In the genomic region with DNA sequence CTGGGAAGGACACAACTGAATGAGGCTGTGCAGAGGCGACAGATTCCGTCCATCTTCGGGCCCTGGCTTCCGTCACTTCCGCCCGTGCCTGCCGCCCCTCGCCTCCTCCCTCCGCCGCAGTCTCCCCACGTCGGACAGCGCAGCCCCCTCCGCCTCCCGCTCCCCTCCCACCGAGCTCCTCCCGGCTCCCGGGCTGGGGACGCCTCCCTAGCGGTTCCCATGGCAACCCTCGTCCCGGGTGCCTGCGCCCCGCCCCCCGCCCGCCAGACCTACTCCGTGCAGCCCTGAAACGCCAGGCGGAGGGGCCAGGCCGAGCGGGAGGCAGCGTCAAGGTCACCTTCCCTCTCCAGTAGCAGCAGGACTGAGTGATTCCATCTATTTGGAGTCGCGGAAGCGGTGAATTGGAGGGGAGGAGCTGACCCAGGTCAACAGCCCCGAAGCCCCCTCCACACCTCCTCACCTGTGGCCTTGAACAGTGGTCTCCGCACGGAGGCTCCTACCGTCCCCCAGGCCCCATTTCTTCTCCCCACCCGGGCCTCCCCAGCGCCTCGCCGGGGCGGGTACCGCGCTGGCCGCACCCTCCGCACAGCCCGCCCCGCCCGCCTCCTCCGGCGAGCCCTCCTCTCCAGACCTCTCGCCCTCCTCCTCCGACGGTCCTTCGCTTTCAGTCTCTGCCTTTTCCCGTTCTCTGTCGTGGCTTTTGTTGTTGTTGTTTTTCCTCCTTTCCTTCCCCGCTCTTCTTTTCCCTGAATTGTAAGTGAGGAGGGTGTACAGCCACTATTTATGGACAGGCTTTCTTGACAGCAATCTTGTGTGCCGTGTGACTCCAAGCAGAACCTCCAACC, we compare ENCODE assay signal across 8 cellular contexts. TPM values are rescaled to one million over a fixed set of nuclear protein-coding genes. Genes with fewer than 3 reads are reported as not detected.
A peak's percentile ranks its signal among the peaks of the same experiment; 100 is the strongest.
DNase-seq lines count a peak whose midpoint lies in the region; ATAC-seq and TF ChIP-seq lines count a peak whose summit lies in the region.

No MANE protein-coding gene starts in this region.

- 1% methylated on average over 61 of the region's 61 CpGs for WGBS in liver

- no peaks in the 10 kb centered on the region for H3K27me3 ChIP-seq in duodenal mucosa (ENCODE audit: control insufficient read depth in 1 of 2, insufficient read depth in 2 of 2, low read length in 2 of 2)
- no peaks in the 10 kb centered on the region for H3K27me3 ChIP-seq in liver (ENCODE audit: control insufficient read depth in 4 of 4, insufficient read depth in 4 of 4, low read length in 3 of 4)

- peak; percentile 88 for DNase-seq in CMK (ENCODE audit: low read depth)
- peak; percentile 94 to 98 for DNase-seq in NCI-H526 (lab: John Stamatoyannopoulos, UW)
- DNase-seq in activated CD4-positive, alpha-beta T cell treated with anti-CD3 and anti-CD28 coated beads, Interleukin-2, amount 50 U/mL, for 4 hours: peak; percentile 23 to 29
- peak in 2 of 3 experiments; percentile 29 to 36 for DNase-seq in stimulated activated CD4-positive, alpha-beta T cell treated with anti-CD3 and anti-CD28 coated beads, TNF-alpha, amount 100 ng/mL, for 4 hours (ENCODE audit: low read depth in 3 of 3)

- peak overlapping the region; percentile 83 for H3K27ac ChIP-seq in duodenal mucosa (ENCODE audit: low read depth, low read length)
- peak overlapping the region; percentile 52 to 85 for H3K27ac ChIP-seq in liver (ENCODE audit: low read depth in 1 of 2, low read length in 2 of 2)

- H3K9ac ChIP-seq in duodenal mucosa (ENCODE audit: low read depth in 1 of 2, low read length in 2 of 2): peak overlapping the region; percentile 51 to 72
- peak overlapping the region in 1 of 2 donors; percentile 31 for H3K9ac ChIP-seq in liver (ENCODE audit: low read depth in 1 of 2, low read length in 2 of 2)

- ATAC-seq in GM19438 (IDR thresholded peaks at IDR 0.05; ENCODE audit: low read depth, unreplicated experiment) (peak; percentile 72), HG03520 (IDR thresholded peaks at IDR 0.05; ENCODE audit: unreplicated experiment) (peak; percentile 74)

- no peaks in the 10 kb centered on the region for H3K9me3 ChIP-seq in duodenal mucosa (ENCODE audit: control insufficient read depth in 1 of 2, low read length in 2 of 2)
- H3K9me3 ChIP-seq in liver (ENCODE audit: control insufficient read depth in 4 of 4, low read length in 3 of 4): no peaks in the 10 kb centered on the region

- peak overlapping the region; percentile 73 to 87 for H3K4me3 ChIP-seq in duodenal mucosa (ENCODE audit: low read depth in 1 of 2, low read length in 2 of 2)
- peak overlapping the region; percentile 63 to 72 (median 67) for H3K4me3 ChIP-seq in liver (ENCODE audit: low read depth in 1 of 3, low read length in 3 of 3)

- TF ChIP-seq RAD21 in liver (IDR thresholded peaks at IDR 0.05): no peak

- no peak for TF ChIP-seq CTCF in liver (IDR thresholded peaks at IDR 0.05; ENCODE audit: low read depth, low read length, missing input control)

- H3K4me1 ChIP-seq in duodenal mucosa (ENCODE audit: control insufficient read depth in 1 of 2, insufficient read depth in 2 of 2, low read length in 2 of 2): peaks cover 0 to 6% of the 10 kb centered on the region in 2 donors
- H3K4me1 ChIP-seq in liver (ENCODE audit: control insufficient read depth in 4 of 4, insufficient read depth in 4 of 4, low read length in 3 of 4): peaks cover 0 to 23% (median 13%) of the 10 kb centered on the region in 4 donors

- H3K36me3 ChIP-seq in duodenal mucosa (ENCODE audit: control insufficient read depth in 1 of 2, insufficient read depth in 2 of 2, low read length in 2 of 2) (no peaks in the 10 kb centered on the region), liver (ENCODE audit: control insufficient read depth in 4 of 4, insufficient read depth in 3 of 4, low read depth in 1 of 4, low read length in 3 of 4) (no peaks in the 10 kb centered on the region)

TF ChIP-seq in liver, 16 proteins besides CTCF, POLR2A, EP300 and RAD21:
- TF ChIP-seq TAF1 (conservative IDR thresholded peaks at IDR 0.05): no peak
- peak; percentile 19 to 54 for TF ChIP-seq GABPA (IDR thresholded peaks at IDR 0.05 in 1 of 2, conservative IDR thresholded peaks at IDR 0.05 in 1 of 2)
- TF ChIP-seq MAX (IDR thresholded peaks at IDR 0.05): no peak
TF ChIP-seq in liver: peak in this region for 1.

RNA-seq across cellular contexts. Expression of gene NRSN2, which starts 1.0 kb away (rescaled TPM):
- total RNA-seq in liver: 10 to 100 TPM in 1 of 2 donors, 1 to 10 TPM in 1; 1.9 to 12.0 TPM
- 1 to 10 TPM; 3.5 to 6.0 TPM for polyA plus RNA-seq in liver

RNA-seq across cellular contexts. Expression of gene SOX12, which starts 22.5 kb away (rescaled TPM):
- total RNA-seq in liver: 1 to 10 TPM in 1 of 2 donors, under 1 TPM in 1; 0.67 to 4.2 TPM
- polyA plus RNA-seq in liver: 1 to 10 TPM; 1.3 to 2.0 TPM

RNA-seq across cellular contexts. Expression of gene TRIB3, which starts 32.7 kb away (rescaled TPM):
- total RNA-seq in liver: 10 to 100 TPM in 1 of 2 donors, 1 to 10 TPM in 1; 4.8 to 36.3 TPM
- 10 to 100 TPM; 41.2 to 63.1 TPM for polyA plus RNA-seq in liver

RNA-seq across cellular contexts. Expression of gene ZCCHC3, which starts 50.5 kb away (rescaled TPM):
- total RNA-seq in liver: 10 to 100 TPM in 1 of 2 donors, 1 to 10 TPM in 1; 6.2 to 22.1 TPM
- polyA plus RNA-seq in liver: 1 to 10 TPM; 2.4 to 5.0 TPM

RNA-seq across cellular contexts. Expression of gene C20orf96, which starts 57.3 kb away (rescaled TPM):
- 1 to 10 TPM; 1.2 to 2.2 TPM for total RNA-seq in liver
- polyA plus RNA-seq in liver: 1 to 10 TPM in 1 of 2 donors, under 1 TPM in 1; 0.70 to 2.6 TPM

Comparison
In these comparisons a context has a peak if more than half of its experiments do, and no peak if none do; other contexts are left out.
1. Peak in every context shown above with its lines: DNase-seq, ATAC-seq, H3K4me3 ChIP-seq and H3K27ac ChIP-seq.
2. DNase-seq: peak in every context shown above with its lines; median percentile 96 in NCI-H526; 88 in CMK; 32 in stimulated activated CD4-positive, alpha-beta T cell treated with anti-CD3 and anti-CD28 coated beads, TNF-alpha, amount 100 ng/mL, for 4 hours; 26 in activated CD4-positive, alpha-beta T cell treated with anti-CD3 and anti-CD28 coated beads, Interleukin-2, amount 50 U/mL, for 4 hours.